In the genomic region with DNA sequence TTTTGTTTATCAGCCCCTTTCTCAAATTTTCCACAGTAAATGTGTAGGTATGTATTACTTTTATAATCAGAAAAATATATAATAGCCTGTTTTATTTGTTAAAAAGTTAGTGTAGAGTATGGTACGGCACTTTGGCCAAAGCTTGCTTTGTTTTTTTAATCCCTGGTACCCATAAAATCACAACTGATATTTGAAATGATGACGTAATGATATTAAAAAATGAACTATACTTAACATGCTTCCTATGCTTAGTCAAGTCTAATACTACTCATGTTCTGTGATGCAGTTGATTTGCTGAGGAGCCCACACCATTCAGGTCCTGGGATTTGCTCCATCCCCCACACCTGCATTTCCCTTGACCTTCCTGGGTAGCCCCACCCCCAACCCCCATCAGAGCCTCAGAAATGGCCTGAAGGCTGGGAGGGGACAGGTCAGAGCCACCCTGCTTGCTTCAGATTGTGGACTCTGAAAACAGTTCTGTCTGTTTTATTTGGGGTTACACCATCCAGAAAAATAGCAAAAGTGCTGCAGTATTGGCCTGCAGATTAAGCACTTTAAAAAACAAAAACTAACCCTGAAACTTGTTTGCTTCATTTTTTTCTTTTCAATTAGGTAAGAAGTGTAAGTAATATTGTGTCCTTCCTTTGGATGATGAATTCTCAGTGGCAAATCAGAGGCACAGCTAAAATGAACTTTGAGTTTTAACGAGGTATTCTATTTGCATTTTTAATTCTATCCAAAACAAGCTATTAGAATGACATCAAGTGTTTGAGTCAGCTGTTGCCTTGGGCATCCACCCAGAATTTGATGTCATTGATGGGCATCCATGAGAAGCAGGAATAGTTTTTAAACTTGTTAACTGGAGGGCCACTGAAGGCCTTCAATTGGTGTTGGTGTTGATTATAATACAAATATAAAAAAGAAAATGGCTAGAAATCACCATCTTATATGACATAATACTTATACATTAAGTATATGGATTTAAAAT, we compare ENCODE assay signal across 25 cellular contexts. TPM values are rescaled to one million over a fixed set of nuclear protein-coding genes. Genes with fewer than 3 reads are reported as not detected.
DNase-seq lines count a peak whose midpoint lies in the region; ATAC-seq, FAIRE-seq and TF ChIP-seq lines count a peak whose summit lies in the region.
"Had no signal": no experiment of that assay in that cellular context is flagged by ENCODE, and none has a peak within 500 bp of the region (broad histone marks: within the 10 kb centered on the region; RNA-seq: fewer than 3 reads in every experiment).

No MANE protein-coding gene starts in this region.

- TF ChIP-seq POLR2A in A549 (IDR thresholded peaks at IDR 0.05; ENCODE audit: low read length) (no peak), K562 (conservative IDR thresholded peaks at IDR 0.05) (no peak)

- BruUV-seq in K562 (replicated peaks; lab: Mats Ljungman, UMichigan), result no TSS peak
- no TSS peak for BruUV-seq in Caco-2 (replicated peaks; lab: Mats Ljungman, UMichigan)

- no peak overlapping the region for H3K56ac ChIP-seq in H9 (ENCODE audit: insufficient read length, low read depth, low read length)

- FAIRE-seq in A549 (lab: Jason Lieb, UNC) (no peak), K562 (lab: Jason Lieb, UNC) (no peak)

- no peak overlapping the region for H2BK5ac ChIP-seq in H9 (ENCODE audit: insufficient read length, low read length)

- no peaks in the 10 kb centered on the region for H3K79me2 ChIP-seq in H9 (ENCODE audit: insufficient read depth, low read length)
- no peaks in the 10 kb centered on the region for H3K79me2 ChIP-seq in K562 (ENCODE audit: control insufficient read depth, insufficient read depth, low read length)

- H3K4me3 ChIP-seq in A549 (no peak overlapping the region), K562 (no peak overlapping the region), Caco-2 (ENCODE audit: low read depth, low read length) (no peak overlapping the region)
- H3K4me3 ChIP-seq: left lung, vagina had no signal

- H3K9me3 ChIP-seq in A549 (no peaks in the 10 kb centered on the region), H9 (ENCODE audit: control insufficient read depth, low read depth, low read length) (no peaks in the 10 kb centered on the region), K562 (replicated peaks; ENCODE audit: control insufficient read depth, insufficient read depth, low read depth, low read length) (no peaks in the 10 kb centered on the region), Caco-2 (no peaks in the 10 kb centered on the region)
- H3K9me3 ChIP-seq: left lung, vagina had no signal

- H3K9me3 Mint-ChIP-seq in H9 (no peaks in the 10 kb centered on the region), Caco-2 (ENCODE audit: unreplicated experiment) (no peaks in the 10 kb centered on the region)
- H3K9me3 Mint-ChIP-seq: CD4-positive, alpha-beta T cell; central memory CD8-positive, alpha-beta T cell had no signal

- H4K5ac ChIP-seq in H9 (ENCODE audit: insufficient read length, low read depth, low read length), result no peak overlapping the region

- no peak overlapping the region for H3K4ac ChIP-seq in H9 (ENCODE audit: low read depth, low read length)

- H2AFZ ChIP-seq in H9 (ENCODE audit: low read length), result no peak overlapping the region
- H2AFZ ChIP-seq in K562 (ENCODE audit: low read depth, low read length), result no peak overlapping the region

- CTCF ChIA-PET in A549 (lab: Yijun Ruan, JAX) (interaction anchor here (0.9 to 2.3 kb wide), 5 partner anchors 18 to 303 kb away, joined by 3 to 8 read pairs (median 3); no protein-coding TSS in a partner anchor), K562 (lab: Yijun Ruan, JAX; ENCODE audit: low intra/inter-chr PET ratio) (no interaction called here), Caco-2 (lab: Charles Lee) (no interaction called here)

- POLR2A ChIA-PET in A549 (lab: Yijun Ruan, JAX) (no interaction called here), K562 (lab: Yijun Ruan, JAX) (no interaction called here), Caco-2 (lab: Charles Lee) (no interaction called here)

- H2BK15ac ChIP-seq in H9 (ENCODE audit: low read depth, low read length), result no peak overlapping the region

- H3K4me1 ChIP-seq in A549, result peaks cover 69% of the 10 kb centered on the region
- no peaks in the 10 kb centered on the region; the same call in 1 of the 2 replicates for H3K4me1 ChIP-seq in H9 (ENCODE audit: insufficient read depth, low read length)
- no peaks in the 10 kb centered on the region for H3K4me1 ChIP-seq in K562 (replicated peaks in 1 of 2; ENCODE audit: control insufficient read depth in 2 of 2, insufficient read depth in 2 of 2, low read length in 2 of 2)
- peaks cover 19% of the 10 kb centered on the region for H3K4me1 ChIP-seq in Caco-2
- H3K4me1 ChIP-seq: left lung had no signal

- no peak overlapping the region for H3K27ac Mint-ChIP-seq in H9
- H3K27ac Mint-ChIP-seq in Caco-2 (ENCODE audit: unreplicated experiment), result no peak overlapping the region
- H3K27ac Mint-ChIP-seq: CD4-positive, alpha-beta T cell had no signal

- WGBS in A549 (ENCODE audit: missing lambda C conversion rate), result 65% methylated on average over 3 of the region's 3 CpGs
- WGBS in H9 (ENCODE audit: extremely low coverage, insufficient read length, low lambda C conversion rate), result no CpG with 5 or more reads among the region's 3 CpGs
- WGBS in K562 (ENCODE audit: insufficient coverage, low coverage, missing lambda C conversion rate), result 0% methylated on average over 3 of the region's 3 CpGs

- H3K36me3 ChIP-seq in K562 (ENCODE audit: control insufficient read depth, insufficient read depth, low read length) (no peaks in the 10 kb centered on the region), Caco-2 (ENCODE audit: control insufficient read depth, insufficient read depth, low read length) (no peaks in the 10 kb centered on the region)
- H3K36me3 ChIP-seq: left lung, vagina, WERI-Rb-1 had no signal

- H4K91ac ChIP-seq in H9 (ENCODE audit: insufficient read length, low read depth, low read length), result no peak overlapping the region

- no peak overlapping the region for H2AK5ac ChIP-seq in H9 (ENCODE audit: insufficient read length, low read length)

- H3K4me3 Mint-ChIP-seq in H9, result no peak overlapping the region
- H3K4me3 Mint-ChIP-seq in Caco-2 (ENCODE audit: unreplicated experiment), result no peak overlapping the region
- H3K4me3 Mint-ChIP-seq: CD4-positive, alpha-beta T cell; central memory CD8-positive, alpha-beta T cell had no signal

- no peak overlapping the region for H3K14ac ChIP-seq in H9 (ENCODE audit: insufficient read depth, low read length)

- H3K23ac ChIP-seq in H9 (ENCODE audit: insufficient read length, low read depth, low read length), result no peak overlapping the region

- ATAC-seq in A549 (no peak), K562 (no peak)
- ATAC-seq: esophagus mucosa, left lung had no signal

- H4K20me1 ChIP-seq in H9 (ENCODE audit: control insufficient read depth, insufficient read depth, insufficient read length) (no peaks in the 10 kb centered on the region), K562 (replicated peaks; ENCODE audit: control insufficient read depth, insufficient read depth, low read length) (no peaks in the 10 kb centered on the region)

- no peak overlapping the region for H3K18ac ChIP-seq in H9 (ENCODE audit: insufficient read length, low read depth, low read length)

- H3K9ac ChIP-seq in H9 (ENCODE audit: extremely low read depth, insufficient read length, low read length), result no peak overlapping the region
- H3K9ac ChIP-seq in K562 (ENCODE audit: insufficient read depth in 1 of 2, low read depth in 2 of 2, low read length in 2 of 2), result no peak overlapping the region

- no peaks in the 10 kb centered on the region for H3K79me1 ChIP-seq in H9 (ENCODE audit: insufficient read depth, low read depth, low read length, poor library complexity, severe bottlenecking)

- H3T11ph ChIP-seq in H9 (ENCODE audit: low read length), result no peak overlapping the region

- H2BK20ac ChIP-seq in H9 (ENCODE audit: low read depth, low read length, poor library complexity, severe bottlenecking), result no peak overlapping the region

- intact Hi-C loops in K562 (cut with micrococcal nuclease), result no loop called here
- intact Hi-C loops in Caco-2 (cut with micrococcal nuclease; ENCODE audit: unreplicated experiment), result no loop called here

- H3K4me2 ChIP-seq in A549, result peak overlapping the region; percentile 62
- no peak overlapping the region for H3K4me2 ChIP-seq in H9 (ENCODE audit: insufficient read depth, insufficient read length, low read length)
- no peak overlapping the region for H3K4me2 ChIP-seq in K562 (ENCODE audit: insufficient read depth, low read length)

- TF ChIP-seq EP300 in A549 (IDR thresholded peaks at IDR 0.05), result no peak
- no peak for TF ChIP-seq EP300 in K562 (IDR thresholded peaks at IDR 0.05; ENCODE audit: low read length)

- no peak for TF ChIP-seq RAD21 in A549 (conservative IDR thresholded peaks at IDR 0.05 in 1 of 2, IDR thresholded peaks at IDR 0.05 in 1 of 2)
- TF ChIP-seq RAD21 in K562 (CRISPR knock-in tag; conservative IDR thresholded peaks at IDR 0.05 in 1 of 2, IDR thresholded peaks at IDR 0.05 in 1 of 2), result no peak

- H3K27me3 ChIP-seq in H9 (ENCODE audit: insufficient read depth, low read length), result no peaks in the 10 kb centered on the region
- H3K27me3 ChIP-seq in K562 (ENCODE audit: control insufficient read depth in 2 of 2, insufficient read depth in 2 of 2, low read length in 2 of 2), result no peaks in the 10 kb centered on the region
- H3K27me3 ChIP-seq in Caco-2 (replicated peaks; ENCODE audit: control insufficient read depth, insufficient read depth, low read length), result no peaks in the 10 kb centered on the region
- H3K27me3 ChIP-seq: left lung, vagina had no signal

- no peaks in the 10 kb centered on the region for H3K36me3 Mint-ChIP-seq in H9 (ENCODE audit: insufficient read depth in 1 of 3, low read depth in 3 of 3)
- H3K36me3 Mint-ChIP-seq in Caco-2 (ENCODE audit: insufficient read depth, unreplicated experiment), result no peaks in the 10 kb centered on the region

- no peak overlapping the region for H2BK120ac ChIP-seq in H9 (ENCODE audit: low read depth, low read length, poor library complexity, severe bottlenecking)

- TF ChIP-seq CTCF in A549 (IDR thresholded peaks at IDR 0.05) (no peak), H9 (conservative IDR thresholded peaks at IDR 0.05) (no peak), K562 (IDR thresholded peaks at IDR 0.05 in 2 of 3, conservative IDR thresholded peaks at IDR 0.05 in 1 of 3; ENCODE audit: insufficient read depth in 2 of 3, low read depth in 1 of 3, low read length in 3 of 3) (no peak), Caco-2 (IDR thresholded peaks at IDR 0.05; ENCODE audit: insufficient read depth in 1 of 2, low read depth in 1 of 2, low read length in 1 of 2, severe bottlenecking in 1 of 2, unreplicated experiment in 1 of 2) (no peak), GM10266 (IDR thresholded peaks at IDR 0.05; ENCODE audit: control insufficient read depth, insufficient read depth, low read depth, missing control alignments) (no peak)

- DNase-seq in A549 (ENCODE audit: low read depth in 1 of 2, low spot score in 1 of 2) (no peak), H9 (peak; percentile 45), K562 (ENCODE audit: extremely low read depth in 1 of 4, low spot score in 3 of 4) (no peak), medulla oblongata (ENCODE audit: extremely low spot score) (peak; percentile 62), AG08396 (ENCODE audit: low spot score) (no peak), NOMO-1 treated with DMSO at 0.1 percent for 48 hours (lab: John Stamatoyannopoulos, UW; ENCODE audit: unreplicated experiment) (no peak), Caco-2 (no peak), GM10266 (ENCODE audit: extremely low spot score) (no peak)
- DNase-seq: activated CD4-positive, alpha-beta T cell treated with anti-CD3 and anti-CD28 coated beads, Interleukin-2, amount 50 U/mL, for 48 hours; activated gamma-delta T cell; amniotic stem cell; CD4-positive, alpha-beta T cell; effector CD8-positive, alpha-beta T cell; GOT3; KG1; left lung; MV-4-11; NCI-H187; NCI-H226; substantia nigra; T-helper 2 cell; WERI-Rb-1 had no signal

- H3K27me3 Mint-ChIP-seq in H9 (ENCODE audit: low read depth) (peaks cover 4% of the 10 kb centered on the region; the same call in 1 of the 2 replicates), Caco-2 (ENCODE audit: insufficient read depth, unreplicated experiment) (no peaks in the 10 kb centered on the region)

- no peaks in the 10 kb centered on the region for H3K9me1 ChIP-seq in K562 (ENCODE audit: control insufficient read depth, insufficient read depth, low read length)

- no peak overlapping the region for H2BK12ac ChIP-seq in H9 (ENCODE audit: insufficient read length, low read depth, low read length)

- peaks cover 5 to 6% of the 10 kb centered on the region in 2 experiments for H3K4me1 Mint-ChIP-seq in H9
- H3K4me1 Mint-ChIP-seq in Caco-2 (ENCODE audit: low read depth, unreplicated experiment), result peaks cover 19% of the 10 kb centered on the region
- H3K4me1 Mint-ChIP-seq: central memory CD8-positive, alpha-beta T cell had no signal

- no peak overlapping the region for H4K8ac ChIP-seq in H9 (replicated peaks; ENCODE audit: insufficient read length, low read depth, low read length)

- no peaks in the 10 kb centered on the region for H3K23me2 ChIP-seq in H9 (ENCODE audit: insufficient read length, low read depth, low read length, poor library complexity, severe bottlenecking)

- H3K27ac ChIP-seq in A549, result peak overlapping the region; percentile 22 to 59; a peak in 4 of 6 replicates
- no peak overlapping the region for H3K27ac ChIP-seq in H9 (ENCODE audit: insufficient read length, low read depth, low read length)
- no peak overlapping the region for H3K27ac ChIP-seq in K562 (ENCODE audit: extremely low read depth, low read depth, low read length)
- H3K27ac ChIP-seq: left lung, vagina, WERI-Rb-1 had no signal

- in situ Hi-C loops in K562 (cut with MboI), result no loop called here

RNA-seq across cellular contexts. Expression of gene PLCE1, which starts 23.3 kb away (rescaled TPM):
- 18.2 and 20.7 TPM in 2 replicates for polyA plus RNA-seq in A549 (2011; rRNA removed)
- polyA plus RNA-seq in A549 (2012; cell fraction: cytosol; rRNA removed), result 4.4 and 5.1 TPM in 2 replicates
- polyA plus RNA-seq in A549 (2012; cell fraction: nucleus; rRNA removed), result 4.2 and 7.4 TPM in 2 replicates
- 10.7 to 12.8 TPM (median 10.9 TPM) in 3 replicates for polyA plus RNA-seq in A549 (2017; fragmentation: RNase III; extraction: RNeasy Plus Mini Kit Qiagen cat#74134 plus additional on column Dnase treatment)
- 44.9 TPM in 2 replicates for polyA minus RNA-seq in A549 (2011; rRNA and poly(A)+ RNA removed)
- 0.09 and 0.13 TPM in 2 replicates for total RNA-seq in H9 (2021)
- 0.09 TPM in 1 of 2 replicates, not detected in the other for total RNA-seq in K562 (2011; cell fraction: chromatin; rRNA removed; ENCODE audit: low replicate concordance)
- total RNA-seq in K562 (2011; cell fraction: nucleolus; rRNA removed), result not detected in 2 replicates
- total RNA-seq in K562 (2011; cell fraction: nucleoplasm; rRNA removed), result not detected in 2 replicates
- not detected in 2 replicates for total RNA-seq in K562 (2014; rRNA removed)
- total RNA-seq in K562 (2014; rRNA removed; fragmentation: Illumina TruSeq; extraction: Trizol), result under 0.01 TPM in 1 of 2 replicates, not detected in the other
- total RNA-seq in K562 (2015; rRNA removed; fragmentation: Illumina TruSeq; extraction: Trizol), result not detected in 2 replicates
- 0.02 and 0.04 TPM in 2 replicates for total RNA-seq in K562 (2021)
- polyA plus RNA-seq in K562 (2011; rRNA removed), result not detected in 2 replicates
- not detected in 2 replicates for polyA plus RNA-seq in K562 (2011; cell fraction: cytosol; rRNA removed)
- 0.01 TPM in 1 of 2 replicates, not detected in the other for polyA plus RNA-seq in K562 (2011; cell fraction: nucleus; rRNA removed)
- 0.19 and 0.33 TPM in 2 replicates for polyA plus RNA-seq in K562 (2012)
- not detected in 2 replicates for polyA plus RNA-seq in K562 (2014; fragmentation: Illumina TruSeq; extraction: Trizol)
- under 1 TPM; 0.21 to 0.52 TPM for polyA plus RNA-seq in K562 (2014; fragmentation: Nextera tagmentation; extraction: Ambion mirVana)
- not detected in 2 replicates for polyA plus RNA-seq in K562 (2014; rRNA removed)
- under 0.01 TPM in 2 replicates for polyA minus RNA-seq in K562 (2011; rRNA and poly(A)+ RNA removed)
- polyA minus RNA-seq in K562 (2011; cell fraction: cytosol; rRNA and poly(A)+ RNA removed), result not detected in 2 replicates
- polyA minus RNA-seq in K562 (2011; cell fraction: nucleus; rRNA and poly(A)+ RNA removed), result not detected in 2 replicates
- 10.7 and 12.8 TPM in 2 replicates for total RNA-seq in Caco-2 (2022)

Comparison
In these comparisons a context has a peak if more than half of its experiments do, and no peak if none do; other contexts are left out.
1. DNase-seq: peak in H9 (single experiment) and medulla oblongata (single experiment); none in A549 (0 of 2), K562 (0 of 4), AG08396 (single experiment), NOMO-1 treated with DMSO at 0.1 percent for 48 hours (single experiment), Caco-2 (0 of 2) and GM10266 (single experiment).
2. H3K27ac ChIP-seq: peak in A549 (2 of 2); none in H9 (single experiment) and K562 (single experiment).
3. RNA of gene PLCE1, which starts 23.3 kb away (total RNA-seq): 10.7 to 12.8 TPM in Caco-2; 0.09 to 0.13 TPM in H9 and under 0.01 to 0.09 TPM in K562; every median in the first group is over 10 times any median in the second.